ENCODE assay signal across 8 cellular contexts in genomic region chr7:88789480-88790064, GRCh38. TPM values are rescaled to one million over a fixed set of nuclear protein-coding genes. Genes with fewer than 3 reads are reported as not detected.
DNase-seq lines count a peak whose midpoint lies in the region; ATAC-seq, FAIRE-seq and TF ChIP-seq lines count a peak whose summit lies in the region.

No MANE protein-coding gene starts in this region.

- H3K9me3 ChIP-seq in SK-N-SH (no peaks in the 10 kb centered on the region), kidney (ENCODE audit: control insufficient read depth in 1 of 2, low read length in 2 of 2) (no peaks in the 10 kb centered on the region), T-helper 17 cell (ENCODE audit: control insufficient read depth, low read length, poor library complexity, severe bottlenecking) (peaks cover 2% of the 10 kb centered on the region), mucosa of descending colon (no peaks in the 10 kb centered on the region)

- H3K36me3 Mint-ChIP-seq in T-helper 17 cell (ENCODE audit: low read depth), result no peaks in the 10 kb centered on the region

- peak; percentile 1 for DNase-seq in DMS153 treated with DMSO at 0.1 percent for 48 hours (lab: John Stamatoyannopoulos, UW; ENCODE audit: unreplicated experiment)
- DNase-seq in SK-N-SH, result peak; percentile 4
- no peak for DNase-seq in kidney
- no peak for DNase-seq in T-helper 17 cell
- DNase-seq in T-helper 9 cell, result no peak
- DNase-seq in mucosa of descending colon, result no peak
- no peak for DNase-seq in DMS79 (lab: John Stamatoyannopoulos, UW)

- H4K20me1 ChIP-seq in SK-N-SH (ENCODE audit: insufficient read depth), result no peaks in the 10 kb centered on the region

- H3K4me1 Mint-ChIP-seq in T-helper 17 cell, result peaks cover 2% of the 10 kb centered on the region

- H3K4me1 ChIP-seq in SK-N-SH (ENCODE audit: control insufficient read depth in 1 of 2, insufficient read depth in 2 of 2, low read depth in 1 of 2, low read length in 1 of 2) (no peaks in the 10 kb centered on the region), kidney (ENCODE audit: control insufficient read depth in 1 of 2, insufficient read depth in 1 of 2, low read depth in 1 of 2, low read length in 2 of 2) (no peaks in the 10 kb centered on the region), mucosa of descending colon (ENCODE audit: low read depth) (no peaks in the 10 kb centered on the region)

- POLR2A ChIA-PET in SK-N-SH (lab: Yijun Ruan, JAX), result no interaction called here

- no peak for FAIRE-seq in kidney (lab: Jason Lieb, UNC)

- H3F3A ChIP-seq in SK-N-SH (replicated peaks; ENCODE audit: insufficient read depth), result no peaks in the 10 kb centered on the region

- CTCF ChIA-PET in SK-N-SH (lab: Yijun Ruan, JAX), result interaction anchor here (1.0 to 2.7 kb wide), 8 partner anchors 8 to 1114 kb away, joined by 3 to 12 read pairs (median 5); partner anchors contain the start of gene ZNF804B

- no peak overlapping the region for H3K27ac ChIP-seq in SK-N-SH (ENCODE audit: low read depth in 2 of 2, low read length in 1 of 2)
- H3K27ac ChIP-seq in kidney (ENCODE audit: low read depth in 2 of 2, low read length in 2 of 2), result no peak overlapping the region

- H3K27me3 ChIP-seq in SK-N-SH (ENCODE audit: insufficient read depth), result no peaks in the 10 kb centered on the region; the same call in 1 of the 2 replicates

- no peak overlapping the region for H3K27ac Mint-ChIP-seq in T-helper 17 cell

- H3K36me3 ChIP-seq in SK-N-SH (replicated peaks in 1 of 2; ENCODE audit: control insufficient read depth in 1 of 2, insufficient read depth in 2 of 2, low read length in 1 of 2) (no peaks in the 10 kb centered on the region), kidney (ENCODE audit: control insufficient read depth in 1 of 2, insufficient read depth in 2 of 2, low read length in 2 of 2) (no peaks in the 10 kb centered on the region), mucosa of descending colon (ENCODE audit: low read depth) (no peaks in the 10 kb centered on the region)

- H3K4me3 ChIP-seq in SK-N-SH (ENCODE audit: low read depth in 2 of 2, low read length in 1 of 2) (no peak overlapping the region), kidney (ENCODE audit: low read length in 2 of 2) (no peak overlapping the region), mucosa of descending colon (no peak overlapping the region)

- intact Hi-C loops in kidney (cut with DNase I) (no loop called here), mucosa of descending colon (cut with DNase I, micrococcal nuclease) (no loop called here)

- TF ChIP-seq CTCF in SK-N-SH (IDR thresholded peaks at IDR 0.05) (peak; percentile 85), kidney (IDR thresholded peaks at IDR 0.05; ENCODE audit: borderline replicate concordance, extremely low read depth, insufficient read depth) (peak; percentile 37), mucosa of descending colon (IDR thresholded peaks at IDR 0.05) (no peak)

- TF ChIP-seq RAD21 in SK-N-SH (IDR thresholded peaks at IDR 0.05; ENCODE audit: low read length), result peak; percentile 58

- H3K9ac ChIP-seq in SK-N-SH (no peak overlapping the region), kidney (ENCODE audit: low read length in 2 of 2) (no peak overlapping the region)

- no peaks in the 10 kb centered on the region for H3K27me3 Mint-ChIP-seq in T-helper 17 cell

- no peaks in the 10 kb centered on the region for H3K9me2 ChIP-seq in SK-N-SH

- TF ChIP-seq EP300 in SK-N-SH (IDR thresholded peaks at IDR 0.05; ENCODE audit: borderline replicate concordance in 1 of 2, low read depth in 1 of 2, low read length in 1 of 2), result no peak

- 33% methylated on average over 2 of the region's 2 CpGs for WGBS in SK-N-SH (ENCODE audit: low lambda C conversion rate)

- ATAC-seq in HG02759 (IDR thresholded peaks at IDR 0.05; ENCODE audit: unreplicated experiment) (peak; percentile 58), T-helper 17 cell (no peak), mucosa of descending colon (no peak)

- no peak overlapping the region for H2AFZ ChIP-seq in SK-N-SH (ENCODE audit: low read depth)

- no peak overlapping the region for H3K4me3 Mint-ChIP-seq in T-helper 17 cell

- no peak overlapping the region for H3K4me2 ChIP-seq in SK-N-SH

- H3K79me2 ChIP-seq in SK-N-SH (ENCODE audit: insufficient read depth), result no peaks in the 10 kb centered on the region

TF ChIP-seq in SK-N-SH, 30 proteins besides CTCF, POLR2A, EP300 and RAD21:
- TF ChIP-seq RFX5 (IDR thresholded peaks at IDR 0.05; ENCODE audit: low read length), result no peak
- 0 out of 2 replicates have a peak, but pooled peaks have one; percentile 39 for TF ChIP-seq SMC3 (IDR thresholded peaks at IDR 0.05; ENCODE audit: low read depth, low read length)
- no peak for TF ChIP-seq FOXJ3 (CRISPR knock-in tag; IDR thresholded peaks at IDR 0.05)
- TF ChIP-seq FOXM1 (IDR thresholded peaks at IDR 0.05; ENCODE audit: low read depth), result no peak
- TF ChIP-seq ELF1 (IDR thresholded peaks at IDR 0.05), result no peak

RNA-seq across cellular contexts. Expression of gene TEX47, which starts 6.0 kb away (rescaled TPM):
- polyA plus RNA-seq in SK-N-SH (2012; rRNA removed) (not detected in 2 replicates), kidney (ENCODE audit: insufficient read depth, low read depth, low replicate concordance) (not detected)
- not detected in 2 replicates for polyA plus RNA-seq in SK-N-SH (2012; cell fraction: cytosol; rRNA removed)
- polyA plus RNA-seq in SK-N-SH (2012; cell fraction: nucleus; rRNA removed), result not detected in 2 replicates
- total RNA-seq in kidney (not detected), T-helper 17 cell (not detected), mucosa of descending colon (not detected)

RNA-seq across cellular contexts. Expression of gene ZNF804B, which starts 30.1 kb away (rescaled TPM):
- polyA plus RNA-seq in SK-N-SH (2012; rRNA removed), result not detected in 2 replicates
- not detected in 2 replicates for polyA plus RNA-seq in SK-N-SH (2012; cell fraction: cytosol; rRNA removed)
- not detected in 2 replicates for polyA plus RNA-seq in SK-N-SH (2012; cell fraction: nucleus; rRNA removed)
- total RNA-seq in kidney, result 0.19 TPM
- not detected for polyA plus RNA-seq in kidney (ENCODE audit: insufficient read depth, low read depth, low replicate concordance)
- total RNA-seq in T-helper 17 cell, result not detected
- under 1 TPM in 1 of 3 donors, not detected in 2; 0.06 TPM for total RNA-seq in mucosa of descending colon

Comparison
In these comparisons a context has a peak if more than half of its experiments do, and no peak if none do; other contexts are left out.
1. DNase-seq: peak in DMS153 treated with DMSO at 0.1 percent for 48 hours (single experiment) and SK-N-SH (single experiment); none in kidney (single experiment), T-helper 17 cell (0 of 3), T-helper 9 cell (single experiment), mucosa of descending colon (0 of 3) and DMS79 (single experiment).